ENCODE assay signal across 16 cellular contexts in the genomic region with DNA sequence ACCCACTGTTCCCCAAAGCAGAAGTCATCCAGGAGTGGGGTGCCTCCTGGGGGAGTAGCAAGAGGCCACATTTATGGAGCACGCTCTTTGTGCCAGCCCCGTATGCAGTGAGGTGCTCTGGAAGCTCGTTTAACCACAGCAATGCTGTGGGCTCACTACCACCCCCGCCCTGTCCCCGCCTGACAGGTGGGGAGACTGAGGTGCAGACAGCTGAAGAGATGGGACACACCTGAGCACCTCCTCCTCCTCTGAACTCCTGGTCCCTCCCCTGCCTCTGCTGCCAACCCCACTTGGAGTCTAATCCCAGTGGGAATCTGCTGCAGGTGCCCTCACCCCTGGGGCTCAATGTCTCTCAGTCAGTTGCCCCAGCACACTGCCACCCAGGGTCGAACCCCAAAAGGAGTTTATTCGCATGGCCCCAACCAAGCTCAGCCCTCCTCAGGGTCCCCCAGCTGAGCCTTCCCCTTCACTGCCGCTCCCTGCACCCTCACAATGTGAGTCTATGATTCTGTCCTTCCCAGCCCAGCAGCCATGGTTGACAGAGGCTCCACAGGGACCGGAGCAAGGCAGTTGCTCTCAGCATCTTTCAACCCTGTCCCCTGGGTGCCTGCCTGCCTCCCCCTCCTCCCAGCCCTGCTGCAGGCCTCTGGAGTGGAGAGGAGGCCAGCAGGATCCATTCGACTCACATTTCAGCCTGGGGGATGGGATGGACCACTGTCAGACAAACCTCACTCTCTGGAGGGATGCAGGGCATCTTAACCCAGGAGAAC. TPM values are rescaled to one million over a fixed set of nuclear protein-coding genes. Genes with fewer than 3 reads are reported as not detected.
"Had no signal": no experiment of that assay in that cellular context is flagged by ENCODE, and none has a peak within 500 bp of the region (broad histone marks: within the 10 kb centered on the region; RNA-seq: fewer than 3 reads in every experiment).

No MANE protein-coding gene starts in this region.

- DNase-seq: activated CD4-positive, alpha-beta T cell treated with anti-CD3 and anti-CD28 coated beads, Interleukin-2, amount 10 ng/mL, durations not matched to agents 7 days and 5 days; activated gamma-delta T cell treated with Interleukin-2 at 50 U/mL for 16 hours; activated naive CD8-positive, alpha-beta T cell treated with anti-CD3 and anti-CD28 coated beads for 36 hours; amygdala; body of pancreas; islet precursor cell; left ventricle myocardium inferior; mucosa of descending colon; naive thymus-derived CD4-positive, alpha-beta T cell; stimulated activated CD4-positive, alpha-beta T cell treated with anti-CD3 and anti-CD28 coated beads, Interleukin-15, amount 100 ng/mL, for 24 hours; stimulated activated CD4-positive, alpha-beta T cell treated with anti-CD3 and anti-CD28 coated beads, Interleukin-4, amount 100 ng/mL, for 1 hour; stimulated activated naive CD4-positive, alpha-beta T cell had no signal

- H3K4me3 ChIP-seq: body of pancreas, left ventricle myocardium inferior, mucosa of descending colon, skin epidermis had no signal

- ATAC-seq: body of pancreas; esophagus mucosa; mucosa of descending colon; naive thymus-derived CD4-positive, alpha-beta T cell; right cardiac atrium had no signal

- H3K27me3 Mint-ChIP-seq: activated CD4-positive, alpha-beta T cell treated with anti-CD3 and anti-CD28 coated beads, Interleukin-2, amount 10 ng/mL, durations not matched to agents 7 days and 5 days; activated naive CD8-positive, alpha-beta T cell treated with anti-CD3 and anti-CD28 coated beads for 36 hours; naive thymus-derived CD4-positive, alpha-beta T cell had no signal

- H3K27ac ChIP-seq: body of pancreas, left ventricle myocardium inferior, skin epidermis had no signal

- H3K36me3 Mint-ChIP-seq: activated naive CD8-positive, alpha-beta T cell treated with anti-CD3 and anti-CD28 coated beads for 36 hours; naive thymus-derived CD4-positive, alpha-beta T cell had no signal

- H3K27me3 ChIP-seq: body of pancreas had no signal

- H3K9me3 Mint-ChIP-seq: activated CD4-positive, alpha-beta T cell treated with anti-CD3 and anti-CD28 coated beads, Interleukin-2, amount 10 ng/mL, durations not matched to agents 7 days and 5 days; activated naive CD8-positive, alpha-beta T cell treated with anti-CD3 and anti-CD28 coated beads for 36 hours; T-helper 2 cell treated with Interferon-gamma antibody and Interleukin-4, amounts not matched to agents 5 μg/mL and 100 μg/mL, for 36 hours had no signal

- H3K4me3 Mint-ChIP-seq: activated CD4-positive, alpha-beta T cell treated with anti-CD3 and anti-CD28 coated beads, Interleukin-2, amount 10 ng/mL, durations not matched to agents 7 days and 5 days; activated naive CD8-positive, alpha-beta T cell treated with anti-CD3 and anti-CD28 coated beads for 36 hours; naive thymus-derived CD4-positive, alpha-beta T cell; T-helper 2 cell treated with Interferon-gamma antibody and Interleukin-4, amounts not matched to agents 5 μg/mL and 100 μg/mL, for 36 hours had no signal

- H3K4me1 Mint-ChIP-seq: activated CD4-positive, alpha-beta T cell treated with anti-CD3 and anti-CD28 coated beads, Interleukin-2, amount 10 ng/mL, durations not matched to agents 7 days and 5 days; activated naive CD8-positive, alpha-beta T cell treated with anti-CD3 and anti-CD28 coated beads for 36 hours; naive thymus-derived CD4-positive, alpha-beta T cell had no signal

- H3K36me3 ChIP-seq: left ventricle myocardium inferior had no signal

- H3K27ac Mint-ChIP-seq: activated CD4-positive, alpha-beta T cell treated with anti-CD3 and anti-CD28 coated beads, Interleukin-2, amount 10 ng/mL, durations not matched to agents 7 days and 5 days; activated naive CD8-positive, alpha-beta T cell treated with anti-CD3 and anti-CD28 coated beads for 36 hours; naive thymus-derived CD4-positive, alpha-beta T cell; T-helper 2 cell treated with Interferon-gamma antibody and Interleukin-4, amounts not matched to agents 5 μg/mL and 100 μg/mL, for 36 hours had no signal

- H3K4me1 ChIP-seq: body of pancreas, left ventricle myocardium inferior had no signal

- H3K9me3 ChIP-seq: body of pancreas, left ventricle myocardium inferior, mucosa of descending colon had no signal

RNA-seq across cellular contexts. Expression of gene RSPH14, which starts 25.2 kb away (rescaled TPM):
- total RNA-seq: esophagus mucosa, left ventricle myocardium inferior, right cardiac atrium had no signal
